In genomic region chr15:29262738-29263137, GRCh38 we compare ENCODE assay signal across 21 cellular contexts. TPM values are rescaled to one million over a fixed set of nuclear protein-coding genes. Genes with fewer than 3 reads are reported as not detected.
A peak's percentile ranks its signal among the peaks of the same experiment; 100 is the strongest.
DNase-seq lines count a peak whose midpoint lies in the region; ATAC-seq and TF ChIP-seq lines count a peak whose summit lies in the region.
"Had no signal": no experiment of that assay in that cellular context is flagged by ENCODE, and none has a peak within 500 bp of the region (broad histone marks: within the 10 kb centered on the region; RNA-seq: fewer than 3 reads in every experiment).

No MANE protein-coding gene starts in this region.

- H3K4me1 Mint-ChIP-seq in CD4-positive, alpha-beta T cell (ENCODE audit: low read depth), result peaks cover 48% of the 10 kb centered on the region
- H3K4me1 Mint-ChIP-seq in T-cell, result peaks cover 36 to 44% (median 39%) of the 10 kb centered on the region in 3 donors
- H3K4me1 Mint-ChIP-seq in naive thymus-derived CD4-positive, alpha-beta T cell, result peaks cover 24 to 47% (median 43%) of the 10 kb centered on the region in 7 donors

- no peaks in the 10 kb centered on the region for H3K27me3 Mint-ChIP-seq in CD4-positive, alpha-beta T cell
- H3K27me3 Mint-ChIP-seq in T-cell, result no peaks in the 10 kb centered on the region
- no peaks in the 10 kb centered on the region for H3K27me3 Mint-ChIP-seq in naive thymus-derived CD4-positive, alpha-beta T cell

- no peak overlapping the region for H3K27ac ChIP-seq in CD4-positive, alpha-beta T cell (ENCODE audit: low read depth, low read length)
- H3K27ac ChIP-seq in naive thymus-derived CD4-positive, alpha-beta T cell (ENCODE audit: low read depth, low read length), result peak overlapping the region; percentile 26
- H3K27ac ChIP-seq: A549; BLaER1 treated with 17β-estradiol and CSF1 and Interleukin-3, amounts not matched to agents 10 nM and 100 nM; GM23248 had no signal

- H3K9me3 ChIP-seq in CD4-positive, alpha-beta T cell (ENCODE audit: control insufficient read depth, low read length), result no peaks in the 10 kb centered on the region
- no peaks in the 10 kb centered on the region for H3K9me3 ChIP-seq in naive thymus-derived CD4-positive, alpha-beta T cell (ENCODE audit: control insufficient read depth in 2 of 3, low read length in 3 of 3)
- H3K9me3 ChIP-seq: A549; BE2C; BLaER1 treated with 17β-estradiol and CSF1 and Interleukin-3, amounts not matched to agents 10 nM and 100 nM had no signal

- no peaks in the 10 kb centered on the region for H3K36me3 ChIP-seq in naive thymus-derived CD4-positive, alpha-beta T cell (ENCODE audit: control insufficient read depth in 2 of 3, insufficient read depth in 3 of 3, low read length in 3 of 3)
- H3K36me3 ChIP-seq: BE2C; BLaER1 treated with 17β-estradiol and CSF1 and Interleukin-3, amounts not matched to agents 10 nM and 100 nM had no signal

- no peak overlapping the region for H3K4me3 ChIP-seq in naive thymus-derived CD4-positive, alpha-beta T cell (ENCODE audit: low read length)
- H3K4me3 ChIP-seq: A549; BLaER1 treated with 17β-estradiol and CSF1 and Interleukin-3, amounts not matched to agents 10 nM and 100 nM; GM23248 had no signal

- H3K27ac Mint-ChIP-seq in CD4-positive, alpha-beta T cell, result peak overlapping the region; percentile 25
- no peak overlapping the region for H3K27ac Mint-ChIP-seq in T-cell
- peak overlapping the region in 5 of 9 donors; percentile 13 to 86 (median 53) for H3K27ac Mint-ChIP-seq in naive thymus-derived CD4-positive, alpha-beta T cell
- H3K27ac Mint-ChIP-seq: CD14-positive monocyte had no signal

- peak; percentile 84 for ATAC-seq in CD4-positive, alpha-beta T cell (ENCODE audit: poor library complexity)
- ATAC-seq in T-cell (replicated peaks in 1 of 4), result peak in 3 of 4 experiments; percentile 55 to 84 (median 65)
- peak; percentile 77 for ATAC-seq in naive thymus-derived CD4-positive, alpha-beta T cell
- ATAC-seq in GM21423 (IDR thresholded peaks at IDR 0.05; ENCODE audit: unreplicated experiment), result no peak
- ATAC-seq in HG03354 (IDR thresholded peaks at IDR 0.05; ENCODE audit: poor library complexity, severe bottlenecking, unreplicated experiment), result no peak
- ATAC-seq: A549 had no signal

- POLR2A ChIA-PET in CD4-positive, alpha-beta T cell (lab: Charles Lee), result no interaction called here
- POLR2A ChIA-PET in T-cell (lab: Charles Lee) (no interaction called here), HEK293T (lab: Yijun Ruan, JAX) (no interaction called here)
- POLR2A ChIA-PET in naive thymus-derived CD4-positive, alpha-beta T cell (lab: Charles Lee), result no interaction called here

- no peaks in the 10 kb centered on the region for H3K27me3 ChIP-seq in CD4-positive, alpha-beta T cell (ENCODE audit: control insufficient read depth, insufficient read depth, low read length)
- no peaks in the 10 kb centered on the region for H3K27me3 ChIP-seq in naive thymus-derived CD4-positive, alpha-beta T cell (ENCODE audit: control insufficient read depth in 2 of 2, insufficient read depth in 2 of 2, low read length in 2 of 2)
- H3K27me3 ChIP-seq: BE2C; BLaER1 treated with 17β-estradiol and CSF1 and Interleukin-3, amounts not matched to agents 10 nM and 100 nM had no signal

- peaks cover 0 to 24% of the 10 kb centered on the region in 2 donors for H3K4me1 ChIP-seq in naive thymus-derived CD4-positive, alpha-beta T cell (ENCODE audit: control insufficient read depth in 2 of 2, insufficient read depth in 2 of 2, low read length in 2 of 2)
- H3K4me1 ChIP-seq: BE2C had no signal

- H3K36me3 Mint-ChIP-seq in CD4-positive, alpha-beta T cell (ENCODE audit: low read depth), result peaks cover 17% of the 10 kb centered on the region
- H3K36me3 Mint-ChIP-seq in T-cell, result peaks cover 14% of the 10 kb centered on the region
- H3K36me3 Mint-ChIP-seq in naive thymus-derived CD4-positive, alpha-beta T cell, result peaks cover 0 to 12% (median 0%) of the 10 kb centered on the region in 5 donors

- intact Hi-C loops in CD4-positive, alpha-beta T cell (cut with DNase I, micrococcal nuclease), result loop anchor here in 1 of 2 experiments (5.0 kb wide), 1 partner anchor 160 kb away; no protein-coding TSS in a partner anchor
- intact Hi-C loops in naive thymus-derived CD4-positive, alpha-beta T cell (cut with micrococcal nuclease), result loop anchor here in 1 of 2 donors (10.0 kb wide), 1 partner anchor 378 kb away; the partner anchor contains the start of gene APBA2

- no peak for DNase-seq in CD4-positive, alpha-beta T cell
- DNase-seq in T-cell (peak in 6 of 34 experiments; percentile 2 to 25 (median 10)), HEK293T (ENCODE audit: extremely low spot score) (no peak)
- peak in 6 of 9 donors; percentile 11 to 50 (median 24) for DNase-seq in naive thymus-derived CD4-positive, alpha-beta T cell
- DNase-seq in stimulated activated CD4-positive, alpha-beta T cell treated with anti-CD3 and anti-CD28 coated beads, Interleukin-4, amount 100 ng/mL, for 24 hours, result no peak
- DNase-seq: 8988T, ACHN, AML-193, BE2C, Calu3, COR-L47, DMS53, DMS79 treated with DMSO at 0.1 percent for 48 hours, GM23248, H7, HCEC 1CT had no signal

- H3K4me3 Mint-ChIP-seq in CD4-positive, alpha-beta T cell, result no peak overlapping the region
- peak overlapping the region in 1 of 3 donors; percentile 10 for H3K4me3 Mint-ChIP-seq in T-cell
- peak overlapping the region in 1 of 10 donors; percentile 17 for H3K4me3 Mint-ChIP-seq in naive thymus-derived CD4-positive, alpha-beta T cell
- H3K4me3 Mint-ChIP-seq: CD14-positive monocyte had no signal

- no peak for TF ChIP-seq CTCF in CD4-positive, alpha-beta T cell (IDR thresholded peaks at IDR 0.05)

- CTCF ChIA-PET in CD4-positive, alpha-beta T cell (lab: Charles Lee), result no interaction called here
- CTCF ChIA-PET in T-cell (lab: Charles Lee), result no interaction called here
- CTCF ChIA-PET in naive thymus-derived CD4-positive, alpha-beta T cell (lab: Charles Lee), result no interaction called here
- CTCF ChIA-PET in HEK293T (lab: Yijun Ruan, JAX), result no interaction called here

- H3K9me3 Mint-ChIP-seq in CD4-positive, alpha-beta T cell, result no peaks in the 10 kb centered on the region
- H3K9me3 Mint-ChIP-seq in T-cell, result no peaks in the 10 kb centered on the region
- H3K9me3 Mint-ChIP-seq in naive thymus-derived CD4-positive, alpha-beta T cell, result peaks cover 0 to 1% (median 0%) of the 10 kb centered on the region in 11 donors
- H3K9me3 Mint-ChIP-seq: CD14-positive monocyte had no signal

TF ChIP-seq in HEK293T, 16 proteins besides CTCF, POLR2A, EP300 and RAD21:
- TF ChIP-seq ZNF384 (IDR thresholded peaks at IDR 0.05), result no peak
- TF ChIP-seq ARNT (IDR thresholded peaks at IDR 0.05), result no peak
- TF ChIP-seq, protein P1, sequence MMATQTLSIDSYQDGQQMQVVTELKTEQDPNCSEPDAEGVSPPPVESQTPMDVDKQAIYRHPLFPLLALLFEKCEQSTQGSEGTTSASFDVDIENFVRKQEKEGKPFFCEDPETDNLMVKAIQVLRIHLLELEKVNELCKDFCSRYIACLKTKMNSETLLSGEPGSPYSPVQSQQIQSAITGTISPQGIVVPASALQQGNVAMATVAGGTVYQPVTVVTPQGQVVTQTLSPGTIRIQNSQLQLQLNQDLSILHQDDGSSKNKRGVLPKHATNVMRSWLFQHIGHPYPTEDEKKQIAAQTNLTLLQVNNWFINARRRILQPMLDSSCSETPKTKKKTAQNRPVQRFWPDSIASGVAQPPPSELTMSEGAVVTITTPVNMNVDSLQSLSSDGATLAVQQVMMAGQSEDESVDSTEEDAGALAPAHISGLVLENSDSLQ (IDR thresholded peaks at IDR 0.05), result no peak
- TF ChIP-seq CTBP1 (IDR thresholded peaks at IDR 0.05; ENCODE audit: borderline replicate concordance), result no peak
- no peak for TF ChIP-seq FOXA1 (IDR thresholded peaks at IDR 0.05)

RNA-seq across cellular contexts. Expression of gene NSMCE3, which starts 6.9 kb away (rescaled TPM):
- total RNA-seq in CD4-positive, alpha-beta T cell, result 10 to 100 TPM; 46.1 to 46.9 TPM
- 10 to 100 TPM; 14.2 to 38.7 (median 16.1) TPM for total RNA-seq in T-cell
- total RNA-seq in naive thymus-derived CD4-positive, alpha-beta T cell, result 10 to 100 TPM; 11.0 to 39.2 (median 18.5) TPM
- polyA plus RNA-seq in naive thymus-derived CD4-positive, alpha-beta T cell, result 10 to 100 TPM; 26.9 to 31.9 TPM

Comparison
In these comparisons a context has a peak if more than half of its experiments do, and no peak if none do; other contexts are left out.
1. ATAC-seq: peak in CD4-positive, alpha-beta T cell (single experiment), T-cell (3 of 4) and naive thymus-derived CD4-positive, alpha-beta T cell (single experiment); none in GM21423 (single experiment) and HG03354 (single experiment).
2. DNase-seq: peak in naive thymus-derived CD4-positive, alpha-beta T cell (6 of 9); none in CD4-positive, alpha-beta T cell (0 of 10), HEK293T (single experiment) and stimulated activated CD4-positive, alpha-beta T cell treated with anti-CD3 and anti-CD28 coated beads, Interleukin-4, amount 100 ng/mL, for 24 hours (single experiment).
3. H3K27ac Mint-ChIP-seq: peak in CD4-positive, alpha-beta T cell (single experiment) and naive thymus-derived CD4-positive, alpha-beta T cell (5 of 9); none in T-cell (0 of 2).